In the genomic region with DNA sequence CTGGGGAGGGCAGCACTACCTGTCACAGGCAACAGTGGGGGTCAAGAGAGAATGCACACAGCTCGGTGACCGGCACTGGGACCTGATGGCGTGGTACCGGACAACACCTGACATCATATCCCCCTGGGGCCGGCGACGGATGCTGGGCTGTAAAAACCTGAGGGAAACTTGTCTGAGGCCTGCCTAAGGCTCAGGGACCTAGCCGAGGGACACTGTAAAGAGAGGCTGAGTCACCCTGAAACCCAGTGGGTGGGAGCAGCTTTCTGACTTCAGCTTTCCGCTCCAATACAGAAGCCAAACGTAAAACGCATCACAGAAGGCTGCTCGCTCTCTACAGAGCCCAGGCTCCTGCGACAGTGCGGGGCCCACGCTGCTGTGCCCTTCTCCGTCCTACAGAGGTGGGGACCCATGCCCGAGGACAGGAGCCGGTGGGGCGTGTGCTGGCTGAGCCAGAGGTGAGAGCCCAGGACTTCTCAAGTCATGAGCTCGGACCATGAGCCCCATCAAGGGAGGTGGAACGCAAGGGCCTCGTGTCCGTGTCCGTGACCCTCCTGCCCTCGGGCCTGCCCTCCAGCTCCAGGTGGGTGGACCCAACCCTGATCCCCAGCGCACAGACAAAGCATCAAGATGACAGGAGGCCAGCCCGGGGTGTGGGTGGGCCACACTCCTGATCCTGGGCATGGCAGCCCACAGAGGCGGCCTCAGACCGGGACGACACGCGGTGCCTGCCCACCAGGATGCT, we compare ENCODE assay signal across 7 cellular contexts. TPM values are rescaled to one million over a fixed set of nuclear protein-coding genes. Genes with fewer than 3 reads are reported as not detected.
DNase-seq lines count a peak whose midpoint lies in the region; ATAC-seq and TF ChIP-seq lines count a peak whose summit lies in the region.

No MANE protein-coding gene starts in this region.

- no peak for TF ChIP-seq EP300 in SK-N-SH (IDR thresholded peaks at IDR 0.05; ENCODE audit: borderline replicate concordance in 1 of 2, low read depth in 1 of 2, low read length in 1 of 2)

- no peaks in the 10 kb centered on the region for H3F3A ChIP-seq in SK-N-SH (replicated peaks; ENCODE audit: insufficient read depth)

- H3K79me2 ChIP-seq in SK-N-SH (ENCODE audit: insufficient read depth) = peaks cover 38% of the 10 kb centered on the region

- peaks cover 0 to 5% of the 10 kb centered on the region in 2 experiments for H3K36me3 ChIP-seq in SK-N-SH (replicated peaks in 1 of 2; ENCODE audit: control insufficient read depth in 1 of 2, insufficient read depth in 2 of 2, low read length in 1 of 2)

- peak; percentile 53 for DNase-seq in activated CD4-positive, alpha-beta T cell treated with anti-CD3 and anti-CD28 coated beads, Interleukin-2, amount 10 ng/mL, durations not matched to agents 7 days and 5 days
- DNase-seq in glomerular visceral epithelial cell (ENCODE audit: extremely low spot score) = peak; percentile 36
- peak; percentile 58 to 73 for DNase-seq in stimulated activated CD4-positive, alpha-beta T cell treated with anti-CD3 and anti-CD28 coated beads, Interleukin-4, amount 100 ng/mL, for 48 hours (ENCODE audit: low read depth in 2 of 2)
- DNase-seq in SK-N-SH = no peak
- DNase-seq in NOMO-1 treated with dmso at 0.1 percent for 144 hours (lab: John Stamatoyannopoulos, UW; ENCODE audit: unreplicated experiment) = no peak

- no peak for TF ChIP-seq RAD21 in SK-N-SH (IDR thresholded peaks at IDR 0.05; ENCODE audit: low read length)

- no peak overlapping the region for H3K4me3 Mint-ChIP-seq in activated CD4-positive, alpha-beta T cell treated with anti-CD3 and anti-CD28 coated beads, Interleukin-2, amount 10 ng/mL, durations not matched to agents 7 days and 5 days

- peak overlapping the region in 1 of 2 experiments; percentile 99; a peak in 2 of 4 replicates for H3K27ac ChIP-seq in SK-N-SH (ENCODE audit: low read depth in 2 of 2, low read length in 1 of 2)

- no peaks in the 10 kb centered on the region for H3K27me3 ChIP-seq in SK-N-SH (ENCODE audit: insufficient read depth)

- CTCF ChIA-PET in activated CD4-positive, alpha-beta T cell treated with anti-CD3 and anti-CD28 coated beads, Interleukin-2, amount 10 ng/mL, durations not matched to agents 7 days and 5 days (lab: Charles Lee) = interaction anchor here (1.0 to 5.2 kb wide), 7 partner anchors 10 to 135 kb away, joined by 3 to 45 read pairs (median 9); no protein-coding TSS in a partner anchor
- CTCF ChIA-PET in SK-N-SH (lab: Yijun Ruan, JAX) = interaction anchor here (0.6 to 30.3 kb wide), 10 partner anchors 10 to 214 kb away, joined by 3 to 810 read pairs (median 5); no protein-coding TSS in a partner anchor

- H3K4me1 ChIP-seq in SK-N-SH (ENCODE audit: control insufficient read depth in 1 of 2, insufficient read depth in 2 of 2, low read depth in 1 of 2, low read length in 1 of 2) = peaks cover 22 to 84% of the 10 kb centered on the region in 2 experiments

- peaks cover 80% of the 10 kb centered on the region for H4K20me1 ChIP-seq in SK-N-SH (ENCODE audit: insufficient read depth)

- ATAC-seq in GM18907 (IDR thresholded peaks at IDR 0.05; ENCODE audit: unreplicated experiment) (peak; percentile 53), HG02938 (IDR thresholded peaks at IDR 0.05; ENCODE audit: unreplicated experiment) (peak; percentile 73)

- H3K9me3 ChIP-seq in SK-N-SH = no peaks in the 10 kb centered on the region

- WGBS in SK-N-SH (ENCODE audit: low lambda C conversion rate) = 93% methylated on average over 11 of the region's 32 CpGs

- peaks cover 3% of the 10 kb centered on the region for H3K36me3 Mint-ChIP-seq in activated CD4-positive, alpha-beta T cell treated with anti-CD3 and anti-CD28 coated beads, Interleukin-2, amount 10 ng/mL, durations not matched to agents 7 days and 5 days (ENCODE audit: low read depth)

- H3K4me3 ChIP-seq in SK-N-SH (ENCODE audit: low read depth in 2 of 2, low read length in 1 of 2) = no peak overlapping the region

- no peak overlapping the region for H3K9ac ChIP-seq in SK-N-SH

- no peak overlapping the region for H2AFZ ChIP-seq in SK-N-SH (ENCODE audit: low read depth)

- peak overlapping the region; percentile 69 for H3K27ac Mint-ChIP-seq in activated CD4-positive, alpha-beta T cell treated with anti-CD3 and anti-CD28 coated beads, Interleukin-2, amount 10 ng/mL, durations not matched to agents 7 days and 5 days

- TF ChIP-seq CTCF in SK-N-SH (IDR thresholded peaks at IDR 0.05) = no peak

- peaks cover 63% of the 10 kb centered on the region for H3K4me1 Mint-ChIP-seq in activated CD4-positive, alpha-beta T cell treated with anti-CD3 and anti-CD28 coated beads, Interleukin-2, amount 10 ng/mL, durations not matched to agents 7 days and 5 days

- H3K9me2 ChIP-seq in SK-N-SH = no peaks in the 10 kb centered on the region

- H3K9me3 Mint-ChIP-seq in activated CD4-positive, alpha-beta T cell treated with anti-CD3 and anti-CD28 coated beads, Interleukin-2, amount 10 ng/mL, durations not matched to agents 7 days and 5 days = no peaks in the 10 kb centered on the region

- H3K27me3 Mint-ChIP-seq in activated CD4-positive, alpha-beta T cell treated with anti-CD3 and anti-CD28 coated beads, Interleukin-2, amount 10 ng/mL, durations not matched to agents 7 days and 5 days = no peaks in the 10 kb centered on the region

- no peak overlapping the region for H3K4me2 ChIP-seq in SK-N-SH

- POLR2A ChIA-PET in activated CD4-positive, alpha-beta T cell treated with anti-CD3 and anti-CD28 coated beads, Interleukin-2, amount 10 ng/mL, durations not matched to agents 7 days and 5 days (lab: Charles Lee) = no interaction called here
- POLR2A ChIA-PET in SK-N-SH (lab: Yijun Ruan, JAX) = interaction anchor here (1.0 kb wide), 1 partner anchor 20 kb away, joined by 4 read pairs; no protein-coding TSS in a partner anchor

TF ChIP-seq in SK-N-SH, 30 proteins besides CTCF, POLR2A, EP300 and RAD21 (continues in another document):
- TF ChIP-seq, protein P1, sequence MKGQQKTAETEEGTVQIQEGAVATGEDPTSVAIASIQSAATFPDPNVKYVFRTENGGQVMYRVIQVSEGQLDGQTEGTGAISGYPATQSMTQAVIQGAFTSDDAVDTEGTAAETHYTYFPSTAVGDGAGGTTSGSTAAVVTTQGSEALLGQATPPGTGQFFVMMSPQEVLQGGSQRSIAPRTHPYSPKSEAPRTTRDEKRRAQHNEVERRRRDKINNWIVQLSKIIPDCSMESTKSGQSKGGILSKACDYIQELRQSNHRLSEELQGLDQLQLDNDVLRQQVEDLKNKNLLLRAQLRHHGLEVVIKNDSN (IDR thresholded peaks at IDR 0.05; ENCODE audit: borderline replicate concordance, low read depth) = no peak
- TF ChIP-seq, protein P2, sequence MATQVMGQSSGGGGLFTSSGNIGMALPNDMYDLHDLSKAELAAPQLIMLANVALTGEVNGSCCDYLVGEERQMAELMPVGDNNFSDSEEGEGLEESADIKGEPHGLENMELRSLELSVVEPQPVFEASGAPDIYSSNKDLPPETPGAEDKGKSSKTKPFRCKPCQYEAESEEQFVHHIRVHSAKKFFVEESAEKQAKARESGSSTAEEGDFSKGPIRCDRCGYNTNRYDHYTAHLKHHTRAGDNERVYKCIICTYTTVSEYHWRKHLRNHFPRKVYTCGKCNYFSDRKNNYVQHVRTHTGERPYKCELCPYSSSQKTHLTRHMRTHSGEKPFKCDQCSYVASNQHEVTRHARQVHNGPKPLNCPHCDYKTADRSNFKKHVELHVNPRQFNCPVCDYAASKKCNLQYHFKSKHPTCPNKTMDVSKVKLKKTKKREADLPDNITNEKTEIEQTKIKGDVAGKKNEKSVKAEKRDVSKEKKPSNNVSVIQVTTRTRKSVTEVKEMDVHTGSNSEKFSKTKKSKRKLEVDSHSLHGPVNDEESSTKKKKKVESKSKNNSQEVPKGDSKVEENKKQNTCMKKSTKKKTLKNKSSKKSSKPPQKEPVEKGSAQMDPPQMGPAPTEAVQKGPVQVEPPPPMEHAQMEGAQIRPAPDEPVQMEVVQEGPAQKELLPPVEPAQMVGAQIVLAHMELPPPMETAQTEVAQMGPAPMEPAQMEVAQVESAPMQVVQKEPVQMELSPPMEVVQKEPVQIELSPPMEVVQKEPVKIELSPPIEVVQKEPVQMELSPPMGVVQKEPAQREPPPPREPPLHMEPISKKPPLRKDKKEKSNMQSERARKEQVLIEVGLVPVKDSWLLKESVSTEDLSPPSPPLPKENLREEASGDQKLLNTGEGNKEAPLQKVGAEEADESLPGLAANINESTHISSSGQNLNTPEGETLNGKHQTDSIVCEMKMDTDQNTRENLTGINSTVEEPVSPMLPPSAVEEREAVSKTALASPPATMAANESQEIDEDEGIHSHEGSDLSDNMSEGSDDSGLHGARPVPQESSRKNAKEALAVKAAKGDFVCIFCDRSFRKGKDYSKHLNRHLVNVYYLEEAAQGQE (IDR thresholded peaks at IDR 0.05; ENCODE audit: low read depth, low read length) = no peak
- no peak for TF ChIP-seq TCF12 (IDR thresholded peaks at IDR 0.05)
- no peak for TF ChIP-seq FOXM1 (IDR thresholded peaks at IDR 0.05; ENCODE audit: low read depth)
- no peak for TF ChIP-seq MAX (IDR thresholded peaks at IDR 0.05; ENCODE audit: low read depth)
- TF ChIP-seq FOXJ3 (CRISPR knock-in tag; IDR thresholded peaks at IDR 0.05) = no peak

RNA-seq across cellular contexts. Expression of gene RALGDS, which starts 5.3 kb away (rescaled TPM):
- 10 to 100 TPM; 79.1 to 92.3 TPM for total RNA-seq in activated CD4-positive, alpha-beta T cell treated with anti-CD3 and anti-CD28 coated beads, Interleukin-2, amount 10 ng/mL, durations not matched to agents 7 days and 5 days
- polyA plus RNA-seq in SK-N-SH (2012; rRNA removed) = 64.1 and 64.7 TPM in 2 replicates
- polyA plus RNA-seq in SK-N-SH (2012; cell fraction: cytosol; rRNA removed) = 29.8 and 47.9 TPM in 2 replicates
- 152 and 169 TPM in 2 replicates for polyA plus RNA-seq in SK-N-SH (2012; cell fraction: nucleus; rRNA removed)

RNA-seq across cellular contexts. Expression of gene GBGT1, which starts 47.9 kb away (rescaled TPM):
- total RNA-seq in activated CD4-positive, alpha-beta T cell treated with anti-CD3 and anti-CD28 coated beads, Interleukin-2, amount 10 ng/mL, durations not matched to agents 7 days and 5 days = 1 to 10 TPM; 2.4 to 2.7 TPM
- polyA plus RNA-seq in SK-N-SH (2012; rRNA removed) = 0.45 and 0.51 TPM in 2 replicates
- 0.22 and 0.30 TPM in 2 replicates for polyA plus RNA-seq in SK-N-SH (2012; cell fraction: cytosol; rRNA removed)
- 1.1 and 1.7 TPM in 2 replicates for polyA plus RNA-seq in SK-N-SH (2012; cell fraction: nucleus; rRNA removed)

RNA-seq across cellular contexts. Expression of gene CEL, which starts 54.0 kb away (rescaled TPM):
- 1 to 10 TPM; 2.8 to 3.5 TPM for total RNA-seq in activated CD4-positive, alpha-beta T cell treated with anti-CD3 and anti-CD28 coated beads, Interleukin-2, amount 10 ng/mL, durations not matched to agents 7 days and 5 days
- 0.75 and 0.87 TPM in 2 replicates for polyA plus RNA-seq in SK-N-SH (2012; rRNA removed)
- polyA plus RNA-seq in SK-N-SH (2012; cell fraction: cytosol; rRNA removed) = 0.24 and 0.35 TPM in 2 replicates
- polyA plus RNA-seq in SK-N-SH (2012; cell fraction: nucleus; rRNA removed) = 6.3 and 7.8 TPM in 2 replicates

Comparison
In these comparisons a context has a peak if more than half of its experiments do, and no peak if none do; other contexts are left out.
1. DNase-seq: peak in activated CD4-positive, alpha-beta T cell treated with anti-CD3 and anti-CD28 coated beads, Interleukin-2, amount 10 ng/mL, durations not matched to agents 7 days and 5 days (single experiment), glomerular visceral epithelial cell (single experiment) and stimulated activated CD4-positive, alpha-beta T cell treated with anti-CD3 and anti-CD28 coated beads, Interleukin-4, amount 100 ng/mL, for 48 hours (2 of 2); none in SK-N-SH (single experiment) and NOMO-1 treated with dmso at 0.1 percent for 144 hours (single experiment).